ENCODE assay signal across 15 cellular contexts in genomic region chr1:161736332-161736969, GRCh38. TPM values are rescaled to one million over a fixed set of nuclear protein-coding genes. Genes with fewer than 3 reads are reported as not detected.
A peak's percentile ranks its signal among the peaks of the same experiment; 100 is the strongest.
DNase-seq lines count a peak whose midpoint lies in the region; FAIRE-seq and TF ChIP-seq lines count a peak whose summit lies in the region.
"Had no signal": no experiment of that assay in that cellular context is flagged by ENCODE, and none has a peak within 500 bp of the region (broad histone marks: within the 10 kb centered on the region; RNA-seq: fewer than 3 reads in every experiment).

No MANE protein-coding gene starts in this region.

- H4K20me1 ChIP-seq in astrocyte (ENCODE audit: insufficient read depth, low read length) (no peaks in the 10 kb centered on the region), neural progenitor cell (ENCODE audit: low read depth) (no peaks in the 10 kb centered on the region)

- TF ChIP-seq EP300 in suprapubic skin (IDR thresholded peaks at IDR 0.05) = no peak

- H3K79me2 ChIP-seq in astrocyte (ENCODE audit: insufficient read depth, low read length) (no peaks in the 10 kb centered on the region), neural progenitor cell (ENCODE audit: low read depth) (no peaks in the 10 kb centered on the region)

- H2AFZ ChIP-seq in astrocyte (ENCODE audit: low read depth, low read length) = peak overlapping the region; percentile 52
- H2AFZ ChIP-seq in neural progenitor cell (replicated peaks) = peak overlapping the region; percentile 15

- H3K9me3 Mint-ChIP-seq in astrocyte (ENCODE audit: unreplicated experiment) = no peaks in the 10 kb centered on the region
- no peaks in the 10 kb centered on the region for H3K9me3 Mint-ChIP-seq in neural progenitor cell
- H3K9me3 Mint-ChIP-seq: activated B cell treated with CpG ODN at 0.5 μM for 24 hours, neural crest cell had no signal

- TF ChIP-seq POLR2A in suprapubic skin (IDR thresholded peaks at IDR 0.05) = no peak

- FAIRE-seq in astrocyte (lab: Jason Lieb, UNC) = no peak

- H3K9me3 ChIP-seq in HUES48 (ENCODE audit: control insufficient read depth, insufficient read depth, low read length) (no peaks in the 10 kb centered on the region), astrocyte (ENCODE audit: insufficient read depth, low read depth, low read length) (no peaks in the 10 kb centered on the region), neural progenitor cell (ENCODE audit: low read depth) (no peaks in the 10 kb centered on the region), suprapubic skin (no peaks in the 10 kb centered on the region)
- H3K9me3 ChIP-seq: colonic mucosa, gastrocnemius medialis, left lung had no signal

- H3K4me3 Mint-ChIP-seq in astrocyte (ENCODE audit: unreplicated experiment) (no peak overlapping the region), neural progenitor cell (no peak overlapping the region)
- H3K4me3 Mint-ChIP-seq: activated B cell treated with CpG ODN at 0.5 μM for 24 hours, neural crest cell had no signal

- TF ChIP-seq CTCF in astrocyte (IDR thresholded peaks at IDR 0.05; ENCODE audit: insufficient read depth, low read depth, low read length) = no peak
- no peak for TF ChIP-seq CTCF in neural progenitor cell (IDR thresholded peaks at IDR 0.05)
- no peak for TF ChIP-seq CTCF in dorsolateral prefrontal cortex (IDR thresholded peaks at IDR 0.05 in 54 of 56, conservative IDR thresholded peaks at IDR 0.05 in 2 of 56; ENCODE audit: low read depth in 1 of 56, partially characterized antibody in 56 of 56)
- TF ChIP-seq CTCF in suprapubic skin (IDR thresholded peaks at IDR 0.05) = no peak

- H3K4me1 ChIP-seq in HUES48 (ENCODE audit: control insufficient read depth, insufficient read depth, low read length) (peaks cover 29% of the 10 kb centered on the region), astrocyte (ENCODE audit: insufficient read depth, low read length) (peaks cover 11% of the 10 kb centered on the region), neural progenitor cell (no peaks in the 10 kb centered on the region), suprapubic skin (peaks cover 13% of the 10 kb centered on the region)
- H3K4me1 ChIP-seq: colonic mucosa had no signal

- H3K4me3 ChIP-seq in HUES48 (ENCODE audit: low read depth, low read length) (peak overlapping the region; percentile 16; the same call in 1 of the 2 replicates), astrocyte (ENCODE audit: insufficient read depth, low read depth, low read length) (no peak overlapping the region), neural progenitor cell (no peak overlapping the region), dorsolateral prefrontal cortex (no peak overlapping the region), suprapubic skin (no peak overlapping the region)
- H3K4me3 ChIP-seq: colonic mucosa, gastrocnemius medialis, left lung, skin epidermis had no signal

- H3F3A ChIP-seq in neural progenitor cell (ENCODE audit: low read depth) = peaks cover 7% of the 10 kb centered on the region

- H3K27ac ChIP-seq in HUES48 (ENCODE audit: low read depth, low read length) = no peak overlapping the region
- no peak overlapping the region for H3K27ac ChIP-seq in astrocyte (ENCODE audit: low read depth, low read length)
- no peak overlapping the region for H3K27ac ChIP-seq in neural progenitor cell
- H3K27ac ChIP-seq in dorsolateral prefrontal cortex = no peak overlapping the region
- H3K27ac ChIP-seq in suprapubic skin = no peak overlapping the region
- H3K27ac ChIP-seq: colonic mucosa, gastrocnemius medialis, left lung had no signal

- no peak overlapping the region for H3K9ac ChIP-seq in HUES48 (ENCODE audit: low read depth, low read length)
- no peak overlapping the region for H3K9ac ChIP-seq in astrocyte (ENCODE audit: low read length)
- no peak overlapping the region for H3K9ac ChIP-seq in neural progenitor cell

- no peak overlapping the region for H3K27ac Mint-ChIP-seq in astrocyte (ENCODE audit: unreplicated experiment)
- no peak overlapping the region for H3K27ac Mint-ChIP-seq in neural progenitor cell
- H3K27ac Mint-ChIP-seq: activated B cell treated with CpG ODN at 0.5 μM for 24 hours had no signal

- H3K27me3 ChIP-seq in HUES48 (ENCODE audit: control insufficient read depth, insufficient read depth, low read length) (no peaks in the 10 kb centered on the region), astrocyte (ENCODE audit: insufficient read depth, low read length) (no peaks in the 10 kb centered on the region), neural progenitor cell (peaks cover 11% of the 10 kb centered on the region), dorsolateral prefrontal cortex (peaks cover 0 to 5% (median 0%) of the 10 kb centered on the region in 45 donors), suprapubic skin (no peaks in the 10 kb centered on the region)
- H3K27me3 ChIP-seq: colonic mucosa had no signal

- peak; percentile 32 to 50 for DNase-seq in activated CD4-positive, alpha-beta T cell treated with anti-CD3 and anti-CD28 coated beads, Interleukin-2, amount 50 U/mL, for 48 hours
- DNase-seq in activated CD4-positive, alpha-beta T cell treated with anti-CD3 and anti-CD28 coated beads, Interleukin-2, amount 50 U/mL, for 4 hours = no peak
- DNase-seq in astrocyte (ENCODE audit: low read depth) = no peak
- no peak for DNase-seq in neural progenitor cell (ENCODE audit: low spot score)
- DNase-seq in NCI-H69 (lab: John Stamatoyannopoulos, UW) = no peak
- DNase-seq in dorsolateral prefrontal cortex = no peak
- no peak for DNase-seq in suprapubic skin (ENCODE audit: low spot score in 2 of 2)
- DNase-seq: activated B cell treated with CpG ODN at 0.5 μM for 24 hours, colonic mucosa, gastrocnemius medialis, left lung, NCI-H446 treated with DMSO at 0.1 percent for 48 hours had no signal

- H3K27me3 Mint-ChIP-seq in astrocyte (ENCODE audit: low read depth, unreplicated experiment) = peaks cover 15% of the 10 kb centered on the region
- peaks cover 8% of the 10 kb centered on the region for H3K27me3 Mint-ChIP-seq in neural progenitor cell (ENCODE audit: insufficient read depth, low read depth)
- H3K27me3 Mint-ChIP-seq: activated B cell treated with CpG ODN at 0.5 μM for 24 hours had no signal

- peaks cover 8% of the 10 kb centered on the region for H3K4me1 Mint-ChIP-seq in astrocyte (ENCODE audit: low read depth, unreplicated experiment)
- no peaks in the 10 kb centered on the region for H3K4me1 Mint-ChIP-seq in neural progenitor cell
- H3K4me1 Mint-ChIP-seq: neural crest cell had no signal

- intact Hi-C loops in dorsolateral prefrontal cortex (cut with DNase I) = loop anchor here in 1 of 2 donors (10.0 kb wide), 1 partner anchor 332 kb away; no protein-coding TSS in a partner anchor

- H3K36me3 Mint-ChIP-seq in astrocyte (ENCODE audit: low read depth, unreplicated experiment) (no peaks in the 10 kb centered on the region), neural progenitor cell (no peaks in the 10 kb centered on the region)

- H3K4me2 ChIP-seq in astrocyte (ENCODE audit: low read length) = peak overlapping the region; percentile 50
- no peak overlapping the region for H3K4me2 ChIP-seq in neural progenitor cell

- WGBS in suprapubic skin = 69% methylated on average over 4 of the region's 4 CpGs

- H3K36me3 ChIP-seq in HUES48 (ENCODE audit: control insufficient read depth, insufficient read depth, low read length) (no peaks in the 10 kb centered on the region), astrocyte (ENCODE audit: insufficient read depth, low read length) (no peaks in the 10 kb centered on the region), neural progenitor cell (no peaks in the 10 kb centered on the region), suprapubic skin (no peaks in the 10 kb centered on the region)
- H3K36me3 ChIP-seq: colonic mucosa, gastrocnemius medialis, left lung had no signal

RNA-seq across cellular contexts. Expression of gene DUSP12, which starts 13.1 kb away (rescaled TPM):
- total RNA-seq in astrocyte (34.0 and 34.7 TPM in 2 replicates), neural progenitor cell (ENCODE audit: low replicate concordance) (66.5 and 81.1 TPM in 2 replicates), dorsolateral prefrontal cortex (10 to 100 TPM; 12.6 to 34.3 (median 21.6) TPM), suprapubic skin (10 to 100 TPM; 10.9 to 12.7 (median 11.9) TPM)

RNA-seq across cellular contexts. Expression of gene FCRLB, which starts 15.1 kb away (rescaled TPM):
- total RNA-seq in astrocyte (0.72 and 0.79 TPM in 2 replicates), neural progenitor cell (ENCODE audit: low replicate concordance) (0.19 TPM in 1 of 2 replicates, not detected in the other), dorsolateral prefrontal cortex (1 to 10 TPM; 1.1 to 7.0 (median 3.4) TPM), suprapubic skin (1 to 10 TPM in 1 of 4 donors, under 1 TPM in 2, not detected in 1; 0.72 to 1.4 (median 0.81) TPM)
- total RNA-seq: gastrocnemius medialis had no signal

RNA-seq across cellular contexts. Expression of gene FCRLA, which starts 29.4 kb away (rescaled TPM):
- 0.38 and 0.45 TPM in 2 replicates for total RNA-seq in astrocyte
- total RNA-seq in neural progenitor cell (ENCODE audit: low replicate concordance) = not detected in 2 replicates
- 1 to 10 TPM in 14 of 120 experiments, under 1 TPM in 41, not detected in 65; 0.21 to 2.3 (median 0.70) TPM for total RNA-seq in dorsolateral prefrontal cortex
- total RNA-seq in suprapubic skin = 1 to 10 TPM in 3 of 4 donors, not detected in 1; 1.0 to 6.6 (median 1.6) TPM
- total RNA-seq: gastrocnemius medialis, neural crest cell had no signal

RNA-seq across cellular contexts. Expression of gene ATF6, which starts 29.7 kb away (rescaled TPM):
- total RNA-seq in astrocyte (25.4 and 26.4 TPM in 2 replicates), neural progenitor cell (ENCODE audit: low replicate concordance) (22.3 and 31.7 TPM in 2 replicates), dorsolateral prefrontal cortex (10 to 100 TPM; 21.6 to 31.4 (median 25.8) TPM), suprapubic skin (10 to 100 TPM; 28.0 to 32.4 (median 29.7) TPM)

Comparison
In these comparisons a context has a peak if more than half of its experiments do, and no peak if none do; other contexts are left out.
1. DNase-seq: peak in activated CD4-positive, alpha-beta T cell treated with anti-CD3 and anti-CD28 coated beads, Interleukin-2, amount 50 U/mL, for 48 hours (2 of 2); none in activated CD4-positive, alpha-beta T cell treated with anti-CD3 and anti-CD28 coated beads, Interleukin-2, amount 50 U/mL, for 4 hours (0 of 2), astrocyte (single experiment), neural progenitor cell (single experiment), NCI-H69 (single experiment), dorsolateral prefrontal cortex (0 of 10) and suprapubic skin (0 of 2).